ENCODE assay signal across 1 cellular context in genomic region chr1:8945568-8945967, GRCh38.
TF ChIP-seq lines count a peak whose summit lies in the region.

TSS of gene CA6 (plus strand) at chr1:8945868. CDS start at chr1:8945887, 19 bp downstream.

TF ChIP-seq in GM23338, 12 proteins besides CTCF, POLR2A, EP300 and RAD21 (continued from another document):
- TF ChIP-seq CREB1 (CRISPR knock-in tag; IDR thresholded peaks at IDR 0.05; ENCODE audit: low read depth) (no peak), ZNF462 (CRISPR knock-in tag; IDR thresholded peaks at IDR 0.05) (no peak), NANOG (IDR thresholded peaks at IDR 0.05; ENCODE audit: borderline replicate concordance) (no peak), STAT1 (IDR thresholded peaks at IDR 0.05; ENCODE audit: unreplicated experiment) (no peak), ETS1 (IDR thresholded peaks at IDR 0.05) (no peak), ZNF114 (CRISPR knock-in tag; IDR thresholded peaks at IDR 0.05) (no peak), EZH2 (IDR thresholded peaks at IDR 0.05; ENCODE audit: low read depth, unreplicated experiment) (no peak), POLR2AphosphoS5 (IDR thresholded peaks at IDR 0.05; ENCODE audit: low read depth) (no peak), JUNB (IDR thresholded peaks at IDR 0.05; ENCODE audit: unreplicated experiment) (no peak)
